Comparison of ENCODE assay signal across 1 cellular context in the genomic region with DNA sequence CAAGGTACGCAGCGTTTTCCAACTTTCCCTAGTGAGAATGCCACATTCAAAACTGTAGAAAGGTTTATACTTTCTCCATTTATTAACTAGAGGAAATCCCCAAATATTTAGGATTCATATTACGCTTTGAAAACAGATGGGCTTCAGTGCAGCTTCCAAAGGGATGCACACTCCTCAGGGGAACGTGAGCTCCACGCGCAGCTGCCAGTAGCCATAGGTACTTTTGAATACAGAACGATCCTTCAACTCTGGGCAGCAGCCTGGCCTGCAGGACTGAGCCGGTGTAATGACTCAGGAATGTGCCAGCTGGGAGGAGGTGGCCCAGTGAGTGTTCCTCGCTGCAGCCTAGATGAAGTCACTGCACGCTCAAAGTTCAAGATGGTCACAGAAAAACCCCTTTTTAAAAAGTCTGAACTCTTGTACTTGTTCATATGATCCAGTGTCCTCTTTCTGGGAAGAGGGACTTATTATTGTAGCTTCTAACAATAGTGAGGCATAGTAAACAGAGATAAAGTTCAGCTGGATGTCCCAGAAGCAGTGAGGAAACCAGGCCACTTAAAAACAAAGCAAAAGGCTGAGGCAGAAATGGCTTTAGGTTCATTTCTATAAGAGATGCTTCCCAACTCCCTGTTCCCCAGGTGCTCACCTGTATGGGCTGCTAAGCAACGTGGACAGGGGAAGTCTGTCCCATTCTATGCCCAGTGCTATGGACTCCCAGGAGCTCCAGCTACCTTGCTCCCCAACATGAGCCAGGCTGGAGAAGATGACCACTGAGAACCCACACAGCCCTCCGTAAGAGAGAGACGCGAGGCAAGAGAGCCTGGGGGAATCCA.
A peak's percentile ranks its signal among the peaks of the same experiment; 100 is the strongest.
TF ChIP-seq lines count a peak whose summit lies in the region.

No MANE protein-coding gene starts in this region.

TF ChIP-seq in HepG2, 621 proteins besides CTCF, POLR2A, EP300 and RAD21 (continued from another document and continues in another):
- 0 out of 2 replicates have a peak, but pooled peaks have one; percentile 50 for TF ChIP-seq KAT7 (CRISPR knock-in tag; IDR thresholded peaks at IDR 0.05; ENCODE audit: borderline replicate concordance)
- no peak for TF ChIP-seq ZNF10 (CRISPR knock-in tag; IDR thresholded peaks at IDR 0.05; ENCODE audit: borderline replicate concordance, low read depth)
- TF ChIP-seq ZBTB7A (CRISPR knock-in tag; IDR thresholded peaks at IDR 0.05): no peak
- TF ChIP-seq ZNF121 (CRISPR knock-in tag; IDR thresholded peaks at IDR 0.05): 0 out of 2 replicates have a peak, but pooled peaks have one; percentile 14
- TF ChIP-seq, protein P1, sequence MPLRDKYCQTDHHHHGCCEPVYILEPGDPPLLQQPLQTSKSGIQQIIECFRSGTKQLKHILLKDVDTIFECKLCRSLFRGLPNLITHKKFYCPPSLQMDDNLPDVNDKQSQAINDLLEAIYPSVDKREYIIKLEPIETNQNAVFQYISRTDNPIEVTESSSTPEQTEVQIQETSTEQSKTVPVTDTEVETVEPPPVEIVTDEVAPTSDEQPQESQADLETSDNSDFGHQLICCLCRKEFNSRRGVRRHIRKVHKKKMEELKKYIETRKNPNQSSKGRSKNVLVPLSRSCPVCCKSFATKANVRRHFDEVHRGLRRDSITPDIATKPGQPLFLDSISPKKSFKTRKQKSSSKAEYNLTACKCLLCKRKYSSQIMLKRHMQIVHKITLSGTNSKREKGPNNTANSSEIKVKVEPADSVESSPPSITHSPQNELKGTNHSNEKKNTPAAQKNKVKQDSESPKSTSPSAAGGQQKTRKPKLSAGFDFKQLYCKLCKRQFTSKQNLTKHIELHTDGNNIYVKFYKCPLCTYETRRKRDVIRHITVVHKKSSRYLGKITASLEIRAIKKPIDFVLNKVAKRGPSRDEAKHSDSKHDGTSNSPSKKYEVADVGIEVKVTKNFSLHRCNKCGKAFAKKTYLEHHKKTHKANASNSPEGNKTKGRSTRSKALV (CRISPR knock-in tag; IDR thresholded peaks at IDR 0.05): peak; percentile 50; the same call in 1 of the 2 replicates
- TF ChIP-seq SMC3 (IDR thresholded peaks at IDR 0.05; ENCODE audit: low read length): no peak; the same call in 1 of the 2 replicates
- TF ChIP-seq, protein P2, sequence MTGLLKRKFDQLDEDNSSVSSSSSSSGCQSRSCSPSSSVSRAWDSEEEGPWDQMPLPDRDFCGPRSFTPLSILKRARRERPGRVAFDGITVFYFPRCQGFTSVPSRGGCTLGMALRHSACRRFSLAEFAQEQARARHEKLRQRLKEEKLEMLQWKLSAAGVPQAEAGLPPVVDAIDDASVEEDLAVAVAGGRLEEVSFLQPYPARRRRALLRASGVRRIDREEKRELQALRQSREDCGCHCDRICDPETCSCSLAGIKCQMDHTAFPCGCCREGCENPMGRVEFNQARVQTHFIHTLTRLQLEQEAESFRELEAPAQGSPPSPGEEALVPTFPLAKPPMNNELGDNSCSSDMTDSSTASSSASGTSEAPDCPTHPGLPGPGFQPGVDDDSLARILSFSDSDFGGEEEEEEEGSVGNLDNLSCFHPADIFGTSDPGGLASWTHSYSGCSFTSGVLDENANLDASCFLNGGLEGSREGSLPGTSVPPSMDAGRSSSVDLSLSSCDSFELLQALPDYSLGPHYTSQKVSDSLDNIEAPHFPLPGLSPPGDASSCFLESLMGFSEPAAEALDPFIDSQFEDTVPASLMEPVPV (CRISPR knock-in tag; IDR thresholded peaks at IDR 0.05): no peak; the same call in 1 of the 2 replicates
- peak; percentile 72 for TF ChIP-seq ESRRA (CRISPR knock-in tag; IDR thresholded peaks at IDR 0.05; ENCODE audit: low read depth)
- TF ChIP-seq, protein P3, sequence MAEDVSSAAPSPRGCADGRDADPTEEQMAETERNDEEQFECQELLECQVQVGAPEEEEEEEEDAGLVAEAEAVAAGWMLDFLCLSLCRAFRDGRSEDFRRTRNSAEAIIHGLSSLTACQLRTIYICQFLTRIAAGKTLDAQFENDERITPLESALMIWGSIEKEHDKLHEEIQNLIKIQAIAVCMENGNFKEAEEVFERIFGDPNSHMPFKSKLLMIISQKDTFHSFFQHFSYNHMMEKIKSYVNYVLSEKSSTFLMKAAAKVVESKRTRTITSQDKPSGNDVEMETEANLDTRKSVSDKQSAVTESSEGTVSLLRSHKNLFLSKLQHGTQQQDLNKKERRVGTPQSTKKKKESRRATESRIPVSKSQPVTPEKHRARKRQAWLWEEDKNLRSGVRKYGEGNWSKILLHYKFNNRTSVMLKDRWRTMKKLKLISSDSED (CRISPR knock-in tag; IDR thresholded peaks at IDR 0.05): no peak
- TF ChIP-seq YEATS4 (CRISPR knock-in tag; IDR thresholded peaks at IDR 0.05; ENCODE audit: borderline replicate concordance): no peak
- no peak for TF ChIP-seq HIVEP1 (CRISPR knock-in tag; IDR thresholded peaks at IDR 0.05)
- TF ChIP-seq, protein P4, sequence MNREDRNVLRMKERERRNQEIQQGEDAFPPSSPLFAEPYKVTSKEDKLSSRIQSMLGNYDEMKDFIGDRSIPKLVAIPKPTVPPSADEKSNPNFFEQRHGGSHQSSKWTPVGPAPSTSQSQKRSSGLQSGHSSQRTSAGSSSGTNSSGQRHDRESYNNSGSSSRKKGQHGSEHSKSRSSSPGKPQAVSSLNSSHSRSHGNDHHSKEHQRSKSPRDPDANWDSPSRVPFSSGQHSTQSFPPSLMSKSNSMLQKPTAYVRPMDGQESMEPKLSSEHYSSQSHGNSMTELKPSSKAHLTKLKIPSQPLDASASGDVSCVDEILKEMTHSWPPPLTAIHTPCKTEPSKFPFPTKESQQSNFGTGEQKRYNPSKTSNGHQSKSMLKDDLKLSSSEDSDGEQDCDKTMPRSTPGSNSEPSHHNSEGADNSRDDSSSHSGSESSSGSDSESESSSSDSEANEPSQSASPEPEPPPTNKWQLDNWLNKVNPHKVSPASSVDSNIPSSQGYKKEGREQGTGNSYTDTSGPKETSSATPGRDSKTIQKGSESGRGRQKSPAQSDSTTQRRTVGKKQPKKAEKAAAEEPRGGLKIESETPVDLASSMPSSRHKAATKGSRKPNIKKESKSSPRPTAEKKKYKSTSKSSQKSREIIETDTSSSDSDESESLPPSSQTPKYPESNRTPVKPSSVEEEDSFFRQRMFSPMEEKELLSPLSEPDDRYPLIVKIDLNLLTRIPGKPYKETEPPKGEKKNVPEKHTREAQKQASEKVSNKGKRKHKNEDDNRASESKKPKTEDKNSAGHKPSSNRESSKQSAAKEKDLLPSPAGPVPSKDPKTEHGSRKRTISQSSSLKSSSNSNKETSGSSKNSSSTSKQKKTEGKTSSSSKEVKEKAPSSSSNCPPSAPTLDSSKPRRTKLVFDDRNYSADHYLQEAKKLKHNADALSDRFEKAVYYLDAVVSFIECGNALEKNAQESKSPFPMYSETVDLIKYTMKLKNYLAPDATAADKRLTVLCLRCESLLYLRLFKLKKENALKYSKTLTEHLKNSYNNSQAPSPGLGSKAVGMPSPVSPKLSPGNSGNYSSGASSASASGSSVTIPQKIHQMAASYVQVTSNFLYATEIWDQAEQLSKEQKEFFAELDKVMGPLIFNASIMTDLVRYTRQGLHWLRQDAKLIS (CRISPR knock-in tag; IDR thresholded peaks at IDR 0.05): no peak
- TF ChIP-seq, protein P5, sequence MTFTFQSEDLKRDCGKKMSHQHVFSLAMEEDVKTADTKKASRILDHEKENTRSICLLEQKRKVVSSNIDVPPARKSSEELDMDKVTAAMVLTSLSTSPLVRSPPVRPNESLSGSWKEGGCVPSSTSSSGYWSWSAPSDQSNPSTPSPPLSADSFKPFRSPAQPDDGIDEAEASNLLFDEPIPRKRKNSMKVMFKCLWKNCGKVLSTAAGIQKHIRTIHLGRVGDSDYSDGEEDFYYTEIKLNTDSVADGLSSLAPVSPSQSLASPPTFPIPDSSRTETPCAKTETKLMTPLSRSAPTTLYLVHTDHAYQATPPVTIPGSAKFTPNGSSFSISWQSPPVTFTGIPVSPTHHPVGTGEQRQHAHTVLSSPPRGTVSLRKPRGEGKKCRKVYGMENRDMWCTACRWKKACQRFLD (CRISPR knock-in tag; IDR thresholded peaks at IDR 0.05; ENCODE audit: borderline replicate concordance): no peak
- TF ChIP-seq, protein P6, sequence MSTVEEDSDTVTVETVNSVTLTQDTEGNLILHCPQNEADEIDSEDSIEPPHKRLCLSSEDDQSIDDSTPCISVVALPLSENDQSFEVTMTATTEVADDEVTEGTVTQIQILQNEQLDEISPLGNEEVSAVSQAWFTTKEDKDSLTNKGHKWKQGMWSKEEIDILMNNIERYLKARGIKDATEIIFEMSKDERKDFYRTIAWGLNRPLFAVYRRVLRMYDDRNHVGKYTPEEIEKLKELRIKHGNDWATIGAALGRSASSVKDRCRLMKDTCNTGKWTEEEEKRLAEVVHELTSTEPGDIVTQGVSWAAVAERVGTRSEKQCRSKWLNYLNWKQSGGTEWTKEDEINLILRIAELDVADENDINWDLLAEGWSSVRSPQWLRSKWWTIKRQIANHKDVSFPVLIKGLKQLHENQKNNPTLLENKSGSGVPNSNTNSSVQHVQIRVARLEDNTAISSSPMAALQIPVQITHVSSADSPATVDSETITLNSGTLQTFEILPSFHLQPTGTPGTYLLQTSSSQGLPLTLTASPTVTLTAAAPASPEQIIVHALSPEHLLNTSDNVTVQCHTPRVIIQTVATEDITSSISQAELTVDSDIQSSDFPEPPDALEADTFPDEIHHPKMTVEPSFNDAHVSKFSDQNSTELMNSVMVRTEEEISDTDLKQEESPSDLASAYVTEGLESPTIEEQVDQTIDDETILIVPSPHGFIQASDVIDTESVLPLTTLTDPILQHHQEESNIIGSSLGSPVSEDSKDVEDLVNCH (CRISPR knock-in tag; IDR thresholded peaks at IDR 0.05): no peak
- TF ChIP-seq, protein P7, sequence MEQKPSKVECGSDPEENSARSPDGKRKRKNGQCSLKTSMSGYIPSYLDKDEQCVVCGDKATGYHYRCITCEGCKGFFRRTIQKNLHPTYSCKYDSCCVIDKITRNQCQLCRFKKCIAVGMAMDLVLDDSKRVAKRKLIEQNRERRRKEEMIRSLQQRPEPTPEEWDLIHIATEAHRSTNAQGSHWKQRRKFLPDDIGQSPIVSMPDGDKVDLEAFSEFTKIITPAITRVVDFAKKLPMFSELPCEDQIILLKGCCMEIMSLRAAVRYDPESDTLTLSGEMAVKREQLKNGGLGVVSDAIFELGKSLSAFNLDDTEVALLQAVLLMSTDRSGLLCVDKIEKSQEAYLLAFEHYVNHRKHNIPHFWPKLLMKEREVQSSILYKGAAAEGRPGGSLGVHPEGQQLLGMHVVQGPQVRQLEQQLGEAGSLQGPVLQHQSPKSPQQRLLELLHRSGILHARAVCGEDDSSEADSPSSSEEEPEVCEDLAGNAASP (CRISPR knock-in tag; IDR thresholded peaks at IDR 0.05; ENCODE audit: borderline replicate concordance): peak; percentile 50; the same call in 1 of the 2 replicates
- TF ChIP-seq ZNF225 (CRISPR knock-in tag; IDR thresholded peaks at IDR 0.05): no peak
- TF ChIP-seq ELF1 (CRISPR knock-in tag; IDR thresholded peaks at IDR 0.05): peak; percentile 43; the same call in 1 of the 2 replicates
- TF ChIP-seq ZNF564 (CRISPR knock-in tag; IDR thresholded peaks at IDR 0.05): no peak
- TF ChIP-seq NFRKB (IDR thresholded peaks at IDR 0.05): no peak
- peak; percentile 59; the same call in 1 of the 2 replicates for TF ChIP-seq ZNF501 (CRISPR knock-in tag; IDR thresholded peaks at IDR 0.05)
- 0 out of 2 replicates have a peak, but pooled peaks have one; percentile 52 for TF ChIP-seq KLF6 (CRISPR knock-in tag; IDR thresholded peaks at IDR 0.05)
- TF ChIP-seq BRD4 (CRISPR knock-in tag; IDR thresholded peaks at IDR 0.05): peak; percentile 31; the same call in 1 of the 2 replicates
- peak; percentile 38; the same call in 1 of the 2 replicates for TF ChIP-seq ZFP37 (CRISPR knock-in tag; IDR thresholded peaks at IDR 0.05; ENCODE audit: borderline replicate concordance)
- TF ChIP-seq GPN1 (CRISPR knock-in tag; IDR thresholded peaks at IDR 0.05; ENCODE audit: borderline replicate concordance): no peak
- no peak for TF ChIP-seq ZIK1 (CRISPR knock-in tag; IDR thresholded peaks at IDR 0.05; ENCODE audit: borderline replicate concordance, low read depth)
- TF ChIP-seq, protein P8, sequence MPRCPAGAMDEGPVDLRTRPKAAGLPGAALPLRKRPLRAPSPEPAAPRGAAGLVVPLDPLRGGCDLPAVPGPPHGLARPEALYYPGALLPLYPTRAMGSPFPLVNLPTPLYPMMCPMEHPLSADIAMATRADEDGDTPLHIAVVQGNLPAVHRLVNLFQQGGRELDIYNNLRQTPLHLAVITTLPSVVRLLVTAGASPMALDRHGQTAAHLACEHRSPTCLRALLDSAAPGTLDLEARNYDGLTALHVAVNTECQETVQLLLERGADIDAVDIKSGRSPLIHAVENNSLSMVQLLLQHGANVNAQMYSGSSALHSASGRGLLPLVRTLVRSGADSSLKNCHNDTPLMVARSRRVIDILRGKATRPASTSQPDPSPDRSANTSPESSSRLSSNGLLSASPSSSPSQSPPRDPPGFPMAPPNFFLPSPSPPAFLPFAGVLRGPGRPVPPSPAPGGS (CRISPR knock-in tag; IDR thresholded peaks at IDR 0.05): no peak
- TF ChIP-seq FOXO1 (CRISPR knock-in tag; IDR thresholded peaks at IDR 0.05): peak; percentile 70; the same call in 1 of the 2 replicates
- TF ChIP-seq, protein P9, sequence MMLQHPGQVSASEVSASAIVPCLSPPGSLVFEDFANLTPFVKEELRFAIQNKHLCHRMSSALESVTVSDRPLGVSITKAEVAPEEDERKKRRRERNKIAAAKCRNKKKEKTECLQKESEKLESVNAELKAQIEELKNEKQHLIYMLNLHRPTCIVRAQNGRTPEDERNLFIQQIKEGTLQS (CRISPR knock-in tag; IDR thresholded peaks at IDR 0.05): peak; percentile 94
- peak; percentile 18; the same call in 1 of the 2 replicates for TF ChIP-seq HHEX (CRISPR knock-in tag; IDR thresholded peaks at IDR 0.05)
- TF ChIP-seq, protein P10, sequence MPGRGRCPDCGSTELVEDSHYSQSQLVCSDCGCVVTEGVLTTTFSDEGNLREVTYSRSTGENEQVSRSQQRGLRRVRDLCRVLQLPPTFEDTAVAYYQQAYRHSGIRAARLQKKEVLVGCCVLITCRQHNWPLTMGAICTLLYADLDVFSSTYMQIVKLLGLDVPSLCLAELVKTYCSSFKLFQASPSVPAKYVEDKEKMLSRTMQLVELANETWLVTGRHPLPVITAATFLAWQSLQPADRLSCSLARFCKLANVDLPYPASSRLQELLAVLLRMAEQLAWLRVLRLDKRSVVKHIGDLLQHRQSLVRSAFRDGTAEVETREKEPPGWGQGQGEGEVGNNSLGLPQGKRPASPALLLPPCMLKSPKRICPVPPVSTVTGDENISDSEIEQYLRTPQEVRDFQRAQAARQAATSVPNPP (CRISPR knock-in tag; IDR thresholded peaks at IDR 0.05): no peak
- TF ChIP-seq, protein P11, sequence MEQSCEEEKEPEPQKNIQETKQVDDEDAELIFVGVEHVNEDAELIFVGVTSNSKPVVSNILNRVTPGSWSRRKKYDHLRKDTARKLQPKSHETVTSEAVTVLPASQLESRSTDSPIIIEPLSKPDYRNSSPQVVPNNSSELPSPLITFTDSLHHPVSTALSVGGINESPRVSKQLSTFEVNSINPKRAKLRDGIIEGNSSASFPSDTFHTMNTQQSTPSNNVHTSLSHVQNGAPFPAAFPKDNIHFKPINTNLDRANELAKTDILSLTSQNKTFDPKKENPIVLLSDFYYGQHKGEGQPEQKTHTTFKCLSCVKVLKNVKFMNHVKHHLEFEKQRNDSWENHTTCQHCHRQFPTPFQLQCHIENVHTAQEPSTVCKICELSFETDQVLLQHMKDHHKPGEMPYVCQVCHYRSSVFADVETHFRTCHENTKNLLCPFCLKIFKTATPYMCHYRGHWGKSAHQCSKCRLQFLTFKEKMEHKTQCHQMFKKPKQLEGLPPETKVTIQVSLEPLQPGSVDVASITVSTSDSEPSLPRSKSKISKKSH (CRISPR knock-in tag; IDR thresholded peaks at IDR 0.05; ENCODE audit: borderline replicate concordance): no peak
- TF ChIP-seq SPEN (CRISPR knock-in tag; IDR thresholded peaks at IDR 0.05; ENCODE audit: low read depth): peak; percentile 69
- no peak for TF ChIP-seq ZNF20 (CRISPR knock-in tag; IDR thresholded peaks at IDR 0.05)
